Comparison of ENCODE assay signal across 9 cellular contexts in the genomic region with DNA sequence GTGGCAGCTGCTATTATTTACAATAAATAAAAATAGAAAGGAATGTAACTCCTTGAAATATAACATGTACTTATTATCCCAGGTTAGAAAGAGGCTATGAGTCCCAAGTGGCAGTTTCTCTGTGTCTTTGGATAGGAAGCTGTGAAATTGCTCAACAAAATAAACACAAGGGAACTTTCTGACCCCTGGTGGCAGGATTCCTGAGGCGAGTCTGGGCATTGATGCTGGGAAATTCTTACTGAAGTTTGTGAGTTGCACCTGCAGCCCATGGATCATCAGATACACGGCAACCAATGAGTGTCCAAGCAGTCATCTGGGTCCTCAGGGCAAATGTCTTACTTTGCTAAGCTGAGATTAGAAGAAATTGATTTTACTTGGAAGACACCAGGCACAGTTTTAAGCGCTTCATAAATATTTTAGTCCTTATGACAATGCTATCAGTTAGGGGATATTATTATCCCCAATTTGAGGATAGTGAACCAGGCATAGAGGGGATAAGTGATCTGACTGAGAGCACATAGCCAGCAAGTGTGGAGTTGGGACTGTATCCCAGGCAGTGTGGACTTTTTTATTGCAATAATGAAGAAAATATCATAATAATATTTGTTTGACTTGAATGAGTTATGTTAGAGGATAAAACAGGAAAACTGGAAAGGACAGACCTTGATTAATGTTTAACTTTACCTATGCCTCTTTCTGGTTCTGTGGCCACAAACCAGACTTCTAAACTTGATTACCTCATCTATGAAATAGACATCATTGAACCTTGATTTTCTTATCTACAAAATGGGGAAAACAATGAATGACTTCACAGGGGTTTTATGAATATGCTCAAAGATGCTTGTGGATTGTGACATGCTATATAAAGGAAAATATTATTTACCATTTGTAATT.
DNase-seq lines count a peak whose midpoint lies in the region; ATAC-seq, FAIRE-seq and TF ChIP-seq lines count a peak whose summit lies in the region.
"Had no signal": no experiment of that assay in that cellular context is flagged by ENCODE, and none has a peak within 500 bp of the region (broad histone marks: within the 10 kb centered on the region; RNA-seq: fewer than 3 reads in every experiment).

No MANE protein-coding gene starts in this region.

- no peaks in the 10 kb centered on the region for H3K36me3 Mint-ChIP-seq in activated T-helper 17 cell treated with anti-CD3 and anti-CD28 coated beads, Interleukin-2, amount 50 U/mL, for 72 hours (ENCODE audit: low read depth)

- H3K27me3 Mint-ChIP-seq in activated T-helper 17 cell treated with anti-CD3 and anti-CD28 coated beads, Interleukin-2, amount 50 U/mL, for 72 hours = peaks cover 3% of the 10 kb centered on the region

- H3K4me3 ChIP-seq in endothelial cell of umbilical vein (replicated peaks in 1 of 3; ENCODE audit: insufficient read depth in 1 of 3, low read depth in 1 of 3, low read length in 3 of 3) = no peak overlapping the region
- no peak overlapping the region for H3K4me3 ChIP-seq in neural cell (ENCODE audit: low read length)
- H3K4me3 ChIP-seq: BLaER1 had no signal

- H3K4me2 ChIP-seq in endothelial cell of umbilical vein (ENCODE audit: insufficient read depth, low read length) (no peak overlapping the region), neural cell (ENCODE audit: low read length) (no peak overlapping the region)
- H3K4me2 ChIP-seq: BLaER1 had no signal

- H3K27me3 ChIP-seq in endothelial cell of umbilical vein (ENCODE audit: control insufficient read depth in 2 of 2, insufficient read depth in 2 of 2, low read length in 2 of 2) (no peaks in the 10 kb centered on the region), neural cell (ENCODE audit: insufficient read depth, low read depth, low read length) (no peaks in the 10 kb centered on the region)
- H3K27me3 ChIP-seq: BLaER1 had no signal

- H3K9me2 ChIP-seq in neural cell (ENCODE audit: insufficient read depth, low read length) = no peaks in the 10 kb centered on the region

- H3K27ac Mint-ChIP-seq in activated T-helper 17 cell treated with anti-CD3 and anti-CD28 coated beads, Interleukin-2, amount 50 U/mL, for 72 hours = no peak overlapping the region

- H3K9me3 Mint-ChIP-seq in activated T-helper 17 cell treated with anti-CD3 and anti-CD28 coated beads, Interleukin-2, amount 50 U/mL, for 72 hours = no peaks in the 10 kb centered on the region

- H3F3A ChIP-seq in neural cell (ENCODE audit: insufficient read depth, low read length, poor library complexity, severe bottlenecking) = no peaks in the 10 kb centered on the region

- TF ChIP-seq POLR2A in endothelial cell of umbilical vein (IDR thresholded peaks at IDR 0.05; ENCODE audit: low read depth, low read length) (no peak), GM12891 (IDR thresholded peaks at IDR 0.05; ENCODE audit: low read depth, low read length) (no peak)

- no peaks in the 10 kb centered on the region for H3K4me1 Mint-ChIP-seq in activated T-helper 17 cell treated with anti-CD3 and anti-CD28 coated beads, Interleukin-2, amount 50 U/mL, for 72 hours

- H3K27ac ChIP-seq in endothelial cell of umbilical vein (ENCODE audit: insufficient read depth, low read depth, low read length) = no peak overlapping the region
- H3K27ac ChIP-seq in neural cell (ENCODE audit: low read length) = no peak overlapping the region
- H3K27ac ChIP-seq: BLaER1 had no signal

- H3K4me3 Mint-ChIP-seq in activated T-helper 17 cell treated with anti-CD3 and anti-CD28 coated beads, Interleukin-2, amount 50 U/mL, for 72 hours = no peak overlapping the region

- no peaks in the 10 kb centered on the region for H3K4me1 ChIP-seq in endothelial cell of umbilical vein (ENCODE audit: control insufficient read depth, extremely low read depth, insufficient read depth, low read length)

- CTCF ChIA-PET in endothelial cell of umbilical vein (lab: Charles Lee) = interaction anchor here (0.6 to 4.4 kb wide), 15 partner anchors 9 to 682 kb away, joined by 3 to 150 read pairs (median 4); no protein-coding TSS in a partner anchor

- TF ChIP-seq EP300 in neural cell (conservative IDR thresholded peaks at IDR 0.05; ENCODE audit: poor library complexity, severe bottlenecking) = no peak

- H3K9ac ChIP-seq in endothelial cell of umbilical vein (replicated peaks; ENCODE audit: extremely low read depth, insufficient read depth, low read length) (no peak overlapping the region), neural cell (ENCODE audit: low read length) (no peak overlapping the region)
- H3K9ac ChIP-seq: BLaER1 had no signal

- peak; percentile 63 for DNase-seq in NCI-H146 (lab: John Stamatoyannopoulos, UW)
- DNase-seq in NCI-H146 treated with DMSO at 0.1 percent for 48 hours (lab: John Stamatoyannopoulos, UW; ENCODE audit: unreplicated experiment) = no peak
- DNase-seq in NCI-H526 treated with DMSO at 0.1 percent for 48 hours (lab: John Stamatoyannopoulos, UW) = peak; percentile 2
- peak; percentile 52 for DNase-seq in endothelial cell of umbilical vein (ENCODE audit: low read depth, low spot score)
- DNase-seq in NK-92 treated with Interleukin-12 subunit alpha and Interleukin-12 subunit beta, amount 100 ng/mL, for 24 hours (lab: John Stamatoyannopoulos, UW) = no peak
- DNase-seq in GM12891 (ENCODE audit: insufficient read length, low spot score) = no peak

- H2AFZ ChIP-seq in endothelial cell of umbilical vein (ENCODE audit: low read depth, low read length) = no peak overlapping the region
- H2AFZ ChIP-seq in neural cell (ENCODE audit: low read depth, low read length) = no peak overlapping the region

- intact Hi-C loops in endothelial cell of umbilical vein (cut with micrococcal nuclease) = loop anchor here (1.0 to 2.0 kb wide), 2 partner anchors 397 to 678 kb away; no protein-coding TSS in a partner anchor

- BruUV-seq in endothelial cell of umbilical vein (replicated peaks; lab: Mats Ljungman, UMichigan) = no TSS peak

- POLR2A ChIA-PET in endothelial cell of umbilical vein (lab: Charles Lee) = no interaction called here

- H3K9me1 ChIP-seq in endothelial cell of umbilical vein (replicated peaks; ENCODE audit: control insufficient read depth, extremely low read depth, insufficient read depth, low read length) = no peaks in the 10 kb centered on the region

- no peaks in the 10 kb centered on the region for H4K20me1 ChIP-seq in endothelial cell of umbilical vein (replicated peaks; ENCODE audit: control insufficient read depth, extremely low read depth, insufficient read depth, low read length)
- H4K20me1 ChIP-seq in neural cell (ENCODE audit: insufficient read depth) = no peaks in the 10 kb centered on the region
- H4K20me1 ChIP-seq: BLaER1 had no signal

- H3K9me3 ChIP-seq in endothelial cell of umbilical vein (replicated peaks; ENCODE audit: control insufficient read depth, insufficient read depth, low read length) = no peaks in the 10 kb centered on the region
- H3K9me3 ChIP-seq in neural cell (ENCODE audit: low read length) = no peaks in the 10 kb centered on the region
- H3K9me3 ChIP-seq: BLaER1 had no signal

- peak; percentile 39 to 62 for TF ChIP-seq CTCF in endothelial cell of umbilical vein (IDR thresholded peaks at IDR 0.05; ENCODE audit: extremely low read depth in 1 of 2, insufficient read depth in 1 of 2, low read depth in 1 of 2, low read length in 2 of 2)
- TF ChIP-seq CTCF in neural cell (IDR thresholded peaks at IDR 0.05; ENCODE audit: poor library complexity, severe bottlenecking) = peak; percentile 62

- no peaks in the 10 kb centered on the region for H3K36me3 ChIP-seq in endothelial cell of umbilical vein (ENCODE audit: control insufficient read depth in 2 of 2, extremely low read depth in 1 of 2, insufficient read depth in 2 of 2, low read length in 2 of 2)
- H3K36me3 ChIP-seq in neural cell (ENCODE audit: insufficient read depth, low read length) = no peaks in the 10 kb centered on the region
- H3K36me3 ChIP-seq: BLaER1 had no signal

- no peaks in the 10 kb centered on the region for H3K79me2 ChIP-seq in endothelial cell of umbilical vein (ENCODE audit: control insufficient read depth, insufficient read depth, low read length)
- no peaks in the 10 kb centered on the region for H3K79me2 ChIP-seq in neural cell (replicated peaks; ENCODE audit: insufficient read depth, low read length)

- dilution Hi-C loops in endothelial cell of umbilical vein (cut with MboI; ENCODE audit: extremely low pct_ligation_motif_present, low sequenced_read_pairs) = no loop called here

- FAIRE-seq in endothelial cell of umbilical vein (lab: Jason Lieb, UNC) (peak; percentile 62), GM12891 (lab: Jason Lieb, UNC) (no peak)

- peak; percentile 66 for TF ChIP-seq RAD21 in neural cell (conservative IDR thresholded peaks at IDR 0.05)

- no peak for ATAC-seq in activated T-helper 17 cell treated with anti-CD3 and anti-CD28 coated beads, Interleukin-2, amount 50 U/mL, for 72 hours (replicated peaks)

TF ChIP-seq in endothelial cell of umbilical vein, 7 proteins besides CTCF, POLR2A, EP300 and RAD21 (continues in another document):
- TF ChIP-seq EZH2 (IDR thresholded peaks at IDR 0.05; ENCODE audit: borderline replicate concordance, low read depth, low read length, severe bottlenecking) = no peak
- no peak for TF ChIP-seq JUN (IDR thresholded peaks at IDR 0.05; ENCODE audit: borderline replicate concordance, insufficient read depth, insufficient read length, low read depth)
- no peak for TF ChIP-seq GATA2 (IDR thresholded peaks at IDR 0.05; ENCODE audit: insufficient read depth, insufficient read length, low read depth, low read length)

TF ChIP-seq in GM12891, 5 proteins besides CTCF, POLR2A, EP300 and RAD21:
- TF ChIP-seq PAX5 (IDR thresholded peaks at IDR 0.05; ENCODE audit: insufficient read depth, low read length, severe bottlenecking) (no peak), POLR2AphosphoS5 (IDR thresholded peaks at IDR 0.05; ENCODE audit: low read depth, low read length) (no peak), TAF1 (IDR thresholded peaks at IDR 0.05; ENCODE audit: low read depth, low read length) (no peak), SPI1 (IDR thresholded peaks at IDR 0.05; ENCODE audit: low read depth, low read length) (no peak), POU2F2 (IDR thresholded peaks at IDR 0.05; ENCODE audit: low read depth, low read length) (no peak)

Comparison
In these comparisons a context has a peak if more than half of its experiments do, and no peak if none do; other contexts are left out.
1. DNase-seq: peak in NCI-H146 (single experiment), NCI-H526 treated with DMSO at 0.1 percent for 48 hours (single experiment) and endothelial cell of umbilical vein (single experiment); none in NCI-H146 treated with DMSO at 0.1 percent for 48 hours (single experiment), NK-92 treated with Interleukin-12 subunit alpha and Interleukin-12 subunit beta, amount 100 ng/mL, for 24 hours (single experiment) and GM12891 (single experiment).